7 cellular contexts compared by ENCODE assay signal in genomic region chr20:58254890-58255289, GRCh38. TPM values are rescaled to one million over a fixed set of nuclear protein-coding genes. Genes with fewer than 3 reads are reported as not detected.
"Had no signal": no experiment of that assay in that cellular context is flagged by ENCODE, and none has a peak within 500 bp of the region (broad histone marks: within the 10 kb centered on the region; RNA-seq: fewer than 3 reads in every experiment).

No MANE protein-coding gene starts in this region.

- FAIRE-seq: H1, H54 had no signal

- DNase-seq: H9, HCEC 1CT, IMR-90 had no signal

- H3K4me2 ChIP-seq: GM23338 had no signal

- H3K4me3 Mint-ChIP-seq: GM23338, H9 had no signal

- H3K27ac Mint-ChIP-seq: GM23338, H9 had no signal

- ATAC-seq: GM23338 had no signal

- H2AFZ ChIP-seq: GM23338 had no signal

- H3K9me3 Mint-ChIP-seq: GM23338 had no signal

- H3K4me3 ChIP-seq: GM23338 had no signal

RNA-seq across cellular contexts. Expression of gene ANKRD60, which starts 26.4 kb away (rescaled TPM):
- total RNA-seq: GM23338, H1, H9, HT-29, IMR-90 had no signal
- polyA plus RNA-seq: GM23338, H1, IMR-90 had no signal
